Comparison of ENCODE assay signal across 18 cellular contexts in the genomic region with DNA sequence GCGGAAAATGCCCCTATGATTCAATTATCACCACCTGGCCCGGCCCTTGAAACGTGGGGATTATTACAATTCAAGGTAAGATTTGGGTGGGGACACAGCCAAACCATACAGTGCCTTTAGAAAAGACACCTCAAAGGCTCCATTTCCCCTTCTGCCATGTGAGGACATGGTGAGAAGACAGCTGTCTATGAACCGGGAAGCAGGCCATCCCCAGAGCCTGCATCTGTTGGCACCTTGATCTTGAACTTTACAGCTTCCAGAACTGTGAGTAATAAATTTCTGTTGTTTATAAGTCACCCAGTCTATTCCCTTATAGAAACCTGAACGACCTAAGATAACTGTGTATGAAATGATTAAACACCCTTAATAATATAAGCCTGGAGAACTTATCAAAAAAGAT.
"Had no signal": no experiment of that assay in that cellular context is flagged by ENCODE, and none has a peak within 500 bp of the region (broad histone marks: within the 10 kb centered on the region; RNA-seq: fewer than 3 reads in every experiment).

No MANE protein-coding gene starts in this region.

- DNase-seq: KBM-7, MG63, NCI-H1092, NCI-H1105 treated with DMSO at 0.1 percent for 48 hours, NCI-H1436, NCI-H187, NCI-H2029, NCI-H2081 treated with DMSO at 0.1 percent for 48 hours, NCI-H2171 treated with DMSO at 0.1 percent for 48 hours, NCI-H345, NCI-H446 treated with DMSO at 0.1 percent for 48 hours, NCI-H510A treated with DMSO at 0.1 percent for 48 hours, NCI-H526, Right ventricle myocardium superior, RPMI8226, SIG-M5 had no signal

- H3K27ac ChIP-seq: SJSA1, SK-N-MC had no signal

- H3K4me3 ChIP-seq: MG63, SJSA1, SK-N-MC had no signal

- H3K27me3 ChIP-seq: MG63, SJSA1 had no signal

- H3K9me3 ChIP-seq: MG63, SJSA1 had no signal

- H3K36me3 ChIP-seq: SJSA1 had no signal

- H3K4me1 ChIP-seq: SJSA1 had no signal
